15 cellular contexts compared by ENCODE assay signal in genomic region chr17:9468532-9468931, GRCh38.
DNase-seq lines count a peak whose midpoint lies in the region; ATAC-seq and TF ChIP-seq lines count a peak whose summit lies in the region.
"Had no signal": no experiment of that assay in that cellular context is flagged by ENCODE, and none has a peak within 500 bp of the region (broad histone marks: within the 10 kb centered on the region; RNA-seq: fewer than 3 reads in every experiment).

No MANE protein-coding gene starts in this region.

- intact Hi-C loops in Right ventricle myocardium superior (cut with DNase I), result no loop called here
- intact Hi-C loops in left ventricle myocardium inferior (cut with micrococcal nuclease), result no loop called here
- intact Hi-C loops in transverse colon (cut with DNase I; ENCODE audit: low total_unique reads), result no loop called here

- H3K27ac ChIP-seq in left ventricle myocardium inferior (replicated peaks) (no peak overlapping the region), KOPT-K1 (ENCODE audit: low read depth, low read length, poor library complexity, severe bottlenecking) (peak overlapping the region; percentile 74), transverse colon (no peak overlapping the region)

- TF ChIP-seq CTCF in left ventricle myocardium inferior (IDR thresholded peaks at IDR 0.05; ENCODE audit: borderline replicate concordance) (no peak), glutamatergic neuron (IDR thresholded peaks at IDR 0.05; ENCODE audit: partially characterized antibody, unreplicated experiment) (no peak), transverse colon (IDR thresholded peaks at IDR 0.05) (no peak)

- in situ Hi-C loops in transverse colon (cut with MboI; ENCODE audit: low pct_ligation_motif_present in 1 of 4, low pct_unique_long_range_greater_than_20kb in 1 of 4, low sequenced_read_pairs in 3 of 4), result no loop called here

- DNase-seq in Right ventricle myocardium superior (no peak), left ventricle myocardium inferior (no peak), glutamatergic neuron (peak; percentile 38), transverse colon (no peak), iPS-NIHi7 (ENCODE audit: extremely low spot score) (no peak)
- no peak for DNase-seq in stimulated activated CD4-positive, alpha-beta T cell treated with anti-CD3 and anti-CD28 coated beads, Interleukin-12 subunit alpha, Interleukin-12 subunit beta, amount 100 ng/mL, for 4 hours
- DNase-seq: AML-193, H9, Karpas-422, NCI-H1436, NCI-H2081, NCI-H524 treated with DMSO at 0.1 percent for 48 hours had no signal

- no peak for TF ChIP-seq EP300 in transverse colon (IDR thresholded peaks at IDR 0.05; ENCODE audit: low read depth)

- 93% methylated on average over 10 of the region's 10 CpGs; no CpG with 5 or more reads in 1 of the 2 donors for WGBS in transverse colon (ENCODE audit: low coverage in 1 of 2), 2 donors

- H3K27ac Mint-ChIP-seq in glutamatergic neuron (ENCODE audit: unreplicated experiment), result peak overlapping the region; percentile 14

- H3K9me3 ChIP-seq in left ventricle myocardium inferior (replicated peaks) (no peaks in the 10 kb centered on the region), KOPT-K1 (ENCODE audit: insufficient read depth, low read length, poor library complexity, severe bottlenecking) (no peaks in the 10 kb centered on the region), transverse colon (no peaks in the 10 kb centered on the region)

- H3K36me3 Mint-ChIP-seq in glutamatergic neuron (ENCODE audit: unreplicated experiment), result no peaks in the 10 kb centered on the region

- H3K4me3 Mint-ChIP-seq in glutamatergic neuron (ENCODE audit: unreplicated experiment), result peak overlapping the region; percentile 22
- H3K4me3 Mint-ChIP-seq: H9 had no signal

- no peaks in the 10 kb centered on the region for H3K27me3 Mint-ChIP-seq in glutamatergic neuron (ENCODE audit: unreplicated experiment)

- TF ChIP-seq POLR2A in transverse colon (IDR thresholded peaks at IDR 0.05), result no peak

- no peaks in the 10 kb centered on the region for H3K36me3 ChIP-seq in left ventricle myocardium inferior
- no peaks in the 10 kb centered on the region for H3K36me3 ChIP-seq in KOPT-K1 (ENCODE audit: insufficient read depth, low read length)
- no peaks in the 10 kb centered on the region for H3K36me3 ChIP-seq in transverse colon

- H3K9me3 Mint-ChIP-seq in glutamatergic neuron (ENCODE audit: unreplicated experiment), result no peaks in the 10 kb centered on the region
- H3K9me3 Mint-ChIP-seq: H9 had no signal

- H3K4me3 ChIP-seq in left ventricle myocardium inferior (no peak overlapping the region), transverse colon (no peak overlapping the region)
- H3K4me3 ChIP-seq: GM12878 had no signal

- no peaks in the 10 kb centered on the region for H3K27me3 ChIP-seq in left ventricle myocardium inferior (ENCODE audit: low read depth)
- H3K27me3 ChIP-seq in transverse colon, result no peaks in the 10 kb centered on the region

- H3K4me1 ChIP-seq in left ventricle myocardium inferior, result peaks cover 39% of the 10 kb centered on the region
- peaks cover 0 to 23% (median 5%) of the 10 kb centered on the region in 4 donors for H3K4me1 ChIP-seq in transverse colon

- H3K4me1 Mint-ChIP-seq in glutamatergic neuron (ENCODE audit: low read depth, unreplicated experiment), result peaks cover 23% of the 10 kb centered on the region

- ATAC-seq in Right ventricle myocardium superior (ENCODE audit: poor library complexity), result peak; percentile 32
- ATAC-seq: GM12878, HepG2 had no signal
